In the genomic region with DNA sequence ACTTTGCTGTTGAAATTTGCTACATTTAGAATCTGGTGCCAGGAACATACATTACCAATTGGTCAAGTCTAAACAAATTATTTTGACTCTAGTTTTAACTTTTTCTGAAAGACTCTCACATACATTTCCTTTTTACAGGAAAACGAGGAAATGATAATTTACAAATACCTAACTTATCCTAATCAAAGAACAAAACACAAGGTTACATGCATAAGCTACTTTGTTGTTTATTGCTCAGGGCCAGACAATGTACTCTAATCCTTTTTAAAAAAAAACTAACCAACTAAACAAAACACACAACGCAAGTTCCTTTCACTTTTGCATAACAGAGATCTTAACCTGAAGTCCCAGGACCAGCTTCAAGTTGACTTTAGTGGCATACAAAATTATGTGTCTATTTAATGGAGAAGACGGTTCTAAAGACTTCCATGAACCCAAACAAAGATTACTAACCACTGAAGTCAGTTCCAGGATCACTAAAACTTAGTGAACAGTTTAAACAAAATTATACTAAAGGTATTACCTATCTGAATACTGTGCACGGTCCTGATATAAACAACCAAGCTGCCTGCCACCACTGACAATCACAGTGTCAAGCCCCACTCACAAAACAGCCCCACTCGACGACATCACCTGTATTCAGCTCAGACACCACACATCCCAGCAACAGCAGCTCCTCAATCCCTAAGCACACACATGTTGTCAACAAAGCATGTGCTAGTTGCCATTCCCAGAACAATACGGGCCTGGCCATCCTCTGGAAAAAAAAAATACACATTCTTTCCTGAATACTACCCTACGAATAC, we compare ENCODE assay signal across 8 cellular contexts. TPM values are rescaled to one million over a fixed set of nuclear protein-coding genes. Genes with fewer than 3 reads are reported as not detected.
DNase-seq lines count a peak whose midpoint lies in the region; ATAC-seq and TF ChIP-seq lines count a peak whose summit lies in the region.

No MANE protein-coding gene starts in this region.

- peaks cover 2% of the 10 kb centered on the region for H3K27me3 Mint-ChIP-seq in endothelial cell (ENCODE audit: unreplicated experiment)

- H3K27me3 ChIP-seq in parathyroid adenoma (ENCODE audit: control insufficient read depth, insufficient read depth, low read length): no peaks in the 10 kb centered on the region

- BruUV-seq in OCI-LY7 (replicated peaks; lab: Mats Ljungman, UMichigan): TSS peak; percentile 51

- H3K27ac ChIP-seq in OCI-LY7 (ENCODE audit: low read depth, low read length, poor library complexity, severe bottlenecking) (peak overlapping the region; percentile 88), parathyroid adenoma (no peak overlapping the region)

- POLR2A ChIA-PET in OCI-LY7 (lab: Charles Lee): interaction anchor here (0.6 to 1.7 kb wide), 8 partner anchors 16 to 791 kb away, joined by 3 to 6 read pairs (median 4); no protein-coding TSS in a partner anchor

- H4K20me1 ChIP-seq in OCI-LY7 (ENCODE audit: insufficient read depth, low read length): peaks cover 33% of the 10 kb centered on the region

- CTCF ChIA-PET in OCI-LY7 (lab: Charles Lee; ENCODE audit: unreplicated experiment): interaction anchor here (1.7 to 1.9 kb wide), 2 partner anchors 29 to 33 kb away, joined by 5 to 6 read pairs; no protein-coding TSS in a partner anchor

- peak overlapping the region; percentile 87 for H3K27ac Mint-ChIP-seq in endothelial cell (ENCODE audit: unreplicated experiment)

- H3K9me3 ChIP-seq in OCI-LY7 (ENCODE audit: low read length) (no peaks in the 10 kb centered on the region), parathyroid adenoma (ENCODE audit: control insufficient read depth, low read length) (no peaks in the 10 kb centered on the region)

- peaks cover 20% of the 10 kb centered on the region for H3K4me1 Mint-ChIP-seq in endothelial cell (ENCODE audit: unreplicated experiment)

- no peak overlapping the region for H3K9ac ChIP-seq in parathyroid adenoma

- no peaks in the 10 kb centered on the region for H3K9me3 Mint-ChIP-seq in endothelial cell (ENCODE audit: unreplicated experiment)

- no peaks in the 10 kb centered on the region for H3K36me3 Mint-ChIP-seq in endothelial cell (ENCODE audit: low read depth, unreplicated experiment)

- H2AFZ ChIP-seq in OCI-LY7 (ENCODE audit: low read length): no peak overlapping the region; the same call in 1 of the 2 replicates
- no peak overlapping the region for H2AFZ ChIP-seq in parathyroid adenoma

- H3K79me2 ChIP-seq in OCI-LY7 (ENCODE audit: insufficient read depth, low read depth, low read length): peaks cover 59% of the 10 kb centered on the region
- peaks cover 52% of the 10 kb centered on the region for H3K79me2 ChIP-seq in parathyroid adenoma

- H3K4me3 ChIP-seq in GM08714 (ENCODE audit: low read length) (peak overlapping the region; percentile 90), OCI-LY7 (ENCODE audit: low read depth, low read length, poor library complexity, severe bottlenecking) (peak overlapping the region; percentile 89), parathyroid adenoma (ENCODE audit: low read depth, low read length) (peak overlapping the region; percentile 79)

- H3K4me1 ChIP-seq in OCI-LY7 (ENCODE audit: insufficient read depth, low read length, poor library complexity, severe bottlenecking) (peaks cover 45% of the 10 kb centered on the region), parathyroid adenoma (peaks cover 17% of the 10 kb centered on the region)

- H3K4me3 Mint-ChIP-seq in endothelial cell (ENCODE audit: unreplicated experiment): peak overlapping the region; percentile 98

- H3K4me2 ChIP-seq in OCI-LY7 (ENCODE audit: low read length) (peak overlapping the region; percentile 99), parathyroid adenoma (ENCODE audit: low read length) (peak overlapping the region; percentile 82)

- H3K9me2 ChIP-seq in OCI-LY7 (ENCODE audit: insufficient read depth, low read length): no peaks in the 10 kb centered on the region

- TF ChIP-seq CTCF in OCI-LY7 (conservative IDR thresholded peaks at IDR 0.05; ENCODE audit: low read length): no peak
- no peak for TF ChIP-seq CTCF in endothelial cell (IDR thresholded peaks at IDR 0.05; ENCODE audit: unreplicated experiment)
- TF ChIP-seq CTCF in parathyroid adenoma (IDR thresholded peaks at IDR 0.05): no peak

- peak; percentile 28 for DNase-seq in OCI-LY7 (ENCODE audit: low spot score)
- DNase-seq in endothelial cell (ENCODE audit: low spot score): no peak
- DNase-seq in hippocampal formation (lab: John Stamatoyannopoulos, UW): no peak

- intact Hi-C loops in OCI-LY7 (cut with micrococcal nuclease; ENCODE audit: unreplicated experiment): loop anchor here (2.0 kb wide), 2 partner anchors 35 to 43 kb away; no protein-coding TSS in a partner anchor

- H3K36me3 ChIP-seq in OCI-LY7 (ENCODE audit: insufficient read depth, low read length) (no peaks in the 10 kb centered on the region; the same call in 1 of the 2 replicates), parathyroid adenoma (ENCODE audit: control insufficient read depth, insufficient read depth, low read length) (no peaks in the 10 kb centered on the region)

- ATAC-seq in HG03135 (IDR thresholded peaks at IDR 0.05; ENCODE audit: unreplicated experiment) (no peak), GM21786 (IDR thresholded peaks at IDR 0.05; ENCODE audit: unreplicated experiment) (no peak), HG03469 (IDR thresholded peaks at IDR 0.05; ENCODE audit: unreplicated experiment) (no peak)

RNA-seq across cellular contexts. Expression of a gene that starts 1.9 kb away (rescaled TPM):
- 35.4 and 36.8 TPM in 2 replicates for total RNA-seq in OCI-LY7 (2014; rRNA removed; shearing (Covaris generic))
- total RNA-seq in OCI-LY7 (2022) (69.7 and 81.0 TPM in 2 replicates), endothelial cell (ENCODE audit: unreplicated experiment) (36.0 TPM)

RNA-seq across cellular contexts. Expression of a gene that starts 54.5 kb away (rescaled TPM):
- 131 and 137 TPM in 2 replicates for total RNA-seq in OCI-LY7 (2014; rRNA removed; shearing (Covaris generic))
- total RNA-seq in OCI-LY7 (2022) (175 and 217 TPM in 2 replicates), endothelial cell (ENCODE audit: unreplicated experiment) (181 TPM)
